In the genomic region with DNA sequence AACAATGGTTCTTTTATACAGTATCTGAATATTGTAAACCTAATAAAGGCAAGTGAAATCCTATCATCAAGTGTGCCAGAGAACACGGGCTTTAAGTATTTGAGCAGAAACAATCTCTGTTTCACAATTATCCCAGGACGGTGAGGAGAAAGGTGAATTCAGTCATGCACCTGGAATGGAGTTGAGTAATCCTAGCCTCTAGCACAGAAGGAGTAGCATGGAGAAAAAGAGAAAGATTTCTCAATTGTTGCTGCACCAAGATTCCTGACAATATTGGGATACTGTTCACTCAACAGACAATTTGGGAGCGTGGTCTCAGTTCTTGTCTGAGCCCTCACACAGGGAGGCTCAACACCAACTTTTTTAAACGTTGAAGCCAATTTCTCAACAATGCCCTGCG, we compare ENCODE assay signal across 1 cellular context.
TF ChIP-seq lines count a peak whose summit lies in the region.

No MANE protein-coding gene starts in this region.

TF ChIP-seq in HepG2, 621 proteins besides CTCF, POLR2A, EP300 and RAD21 (continued from another document):
- TF ChIP-seq SRSF1 (optimal IDR thresholded peaks at IDR 0.05; ENCODE audit: low read depth, low read length), result no peak
- no peak for TF ChIP-seq HNRNPUL1 (IDR thresholded peaks at IDR 0.05; ENCODE audit: low read depth, low read length)
- no peak for TF ChIP-seq POLR2AphosphoS5 (IDR thresholded peaks at IDR 0.05; ENCODE audit: low read depth, low read length)
- no peak for TF ChIP-seq ZNF232 (CRISPR knock-in tag; IDR thresholded peaks at IDR 0.05; ENCODE audit: borderline replicate concordance)
- TF ChIP-seq WIZ (CRISPR knock-in tag; IDR thresholded peaks at IDR 0.05), result no peak
- TF ChIP-seq ZNF264 (CRISPR knock-in tag; IDR thresholded peaks at IDR 0.05), result no peak
- TF ChIP-seq ZNF251 (CRISPR knock-in tag; IDR thresholded peaks at IDR 0.05), result no peak
- TF ChIP-seq ZNF354B (CRISPR knock-in tag; IDR thresholded peaks at IDR 0.05), result no peak
- TF ChIP-seq, protein P1, sequence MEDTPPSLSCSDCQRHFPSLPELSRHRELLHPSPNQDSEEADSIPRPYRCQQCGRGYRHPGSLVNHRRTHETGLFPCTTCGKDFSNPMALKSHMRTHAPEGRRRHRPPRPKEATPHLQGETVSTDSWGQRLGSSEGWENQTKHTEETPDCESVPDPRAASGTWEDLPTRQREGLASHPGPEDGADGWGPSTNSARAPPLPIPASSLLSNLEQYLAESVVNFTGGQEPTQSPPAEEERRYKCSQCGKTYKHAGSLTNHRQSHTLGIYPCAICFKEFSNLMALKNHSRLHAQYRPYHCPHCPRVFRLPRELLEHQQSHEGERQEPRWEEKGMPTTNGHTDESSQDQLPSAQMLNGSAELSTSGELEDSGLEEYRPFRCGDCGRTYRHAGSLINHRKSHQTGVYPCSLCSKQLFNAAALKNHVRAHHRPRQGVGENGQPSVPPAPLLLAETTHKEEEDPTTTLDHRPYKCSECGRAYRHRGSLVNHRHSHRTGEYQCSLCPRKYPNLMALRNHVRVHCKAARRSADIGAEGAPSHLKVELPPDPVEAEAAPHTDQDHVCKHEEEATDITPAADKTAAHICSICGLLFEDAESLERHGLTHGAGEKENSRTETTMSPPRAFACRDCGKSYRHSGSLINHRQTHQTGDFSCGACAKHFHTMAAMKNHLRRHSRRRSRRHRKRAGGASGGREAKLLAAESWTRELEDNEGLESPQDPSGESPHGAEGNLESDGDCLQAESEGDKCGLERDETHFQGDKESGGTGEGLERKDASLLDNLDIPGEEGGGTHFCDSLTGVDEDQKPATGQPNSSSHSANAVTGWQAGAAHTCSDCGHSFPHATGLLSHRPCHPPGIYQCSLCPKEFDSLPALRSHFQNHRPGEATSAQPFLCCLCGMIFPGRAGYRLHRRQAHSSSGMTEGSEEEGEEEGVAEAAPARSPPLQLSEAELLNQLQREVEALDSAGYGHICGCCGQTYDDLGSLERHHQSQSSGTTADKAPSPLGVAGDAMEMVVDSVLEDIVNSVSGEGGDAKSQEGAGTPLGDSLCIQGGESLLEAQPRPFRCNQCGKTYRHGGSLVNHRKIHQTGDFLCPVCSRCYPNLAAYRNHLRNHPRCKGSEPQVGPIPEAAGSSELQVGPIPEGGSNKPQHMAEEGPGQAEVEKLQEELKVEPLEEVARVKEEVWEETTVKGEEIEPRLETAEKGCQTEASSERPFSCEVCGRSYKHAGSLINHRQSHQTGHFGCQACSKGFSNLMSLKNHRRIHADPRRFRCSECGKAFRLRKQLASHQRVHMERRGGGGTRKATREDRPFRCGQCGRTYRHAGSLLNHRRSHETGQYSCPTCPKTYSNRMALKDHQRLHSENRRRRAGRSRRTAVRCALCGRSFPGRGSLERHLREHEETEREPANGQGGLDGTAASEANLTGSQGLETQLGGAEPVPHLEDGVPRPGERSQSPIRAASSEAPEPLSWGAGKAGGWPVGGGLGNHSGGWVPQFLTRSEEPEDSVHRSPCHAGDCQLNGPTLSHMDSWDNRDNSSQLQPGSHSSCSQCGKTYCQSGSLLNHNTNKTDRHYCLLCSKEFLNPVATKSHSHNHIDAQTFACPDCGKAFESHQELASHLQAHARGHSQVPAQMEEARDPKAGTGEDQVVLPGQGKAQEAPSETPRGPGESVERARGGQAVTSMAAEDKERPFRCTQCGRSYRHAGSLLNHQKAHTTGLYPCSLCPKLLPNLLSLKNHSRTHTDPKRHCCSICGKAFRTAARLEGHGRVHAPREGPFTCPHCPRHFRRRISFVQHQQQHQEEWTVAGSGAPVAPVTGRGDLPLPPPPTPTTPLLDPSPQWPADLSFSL (CRISPR knock-in tag; IDR thresholded peaks at IDR 0.05), result no peak
- TF ChIP-seq NCOA2 (CRISPR knock-in tag; IDR thresholded peaks at IDR 0.05), result no peak
- TF ChIP-seq ZNF703 (CRISPR knock-in tag; IDR thresholded peaks at IDR 0.05; ENCODE audit: borderline replicate concordance), result no peak
- TF ChIP-seq, protein P2, sequence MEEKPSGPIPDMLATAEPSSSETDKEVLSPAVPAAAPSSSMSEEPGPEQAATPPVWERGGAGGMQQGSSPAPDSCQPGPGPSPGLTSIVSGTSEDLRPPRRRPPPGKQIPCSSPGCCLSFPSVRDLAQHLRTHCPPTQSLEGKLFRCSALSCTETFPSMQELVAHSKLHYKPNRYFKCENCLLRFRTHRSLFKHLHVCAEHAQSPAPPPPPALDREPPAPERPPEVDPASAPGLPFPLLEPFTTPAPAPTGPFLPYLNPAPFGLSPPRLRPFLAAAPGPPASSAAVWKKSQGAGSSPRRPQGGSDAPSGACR (CRISPR knock-in tag; IDR thresholded peaks at IDR 0.05), result no peak
